26 cellular contexts compared by ENCODE assay signal in the genomic region with DNA sequence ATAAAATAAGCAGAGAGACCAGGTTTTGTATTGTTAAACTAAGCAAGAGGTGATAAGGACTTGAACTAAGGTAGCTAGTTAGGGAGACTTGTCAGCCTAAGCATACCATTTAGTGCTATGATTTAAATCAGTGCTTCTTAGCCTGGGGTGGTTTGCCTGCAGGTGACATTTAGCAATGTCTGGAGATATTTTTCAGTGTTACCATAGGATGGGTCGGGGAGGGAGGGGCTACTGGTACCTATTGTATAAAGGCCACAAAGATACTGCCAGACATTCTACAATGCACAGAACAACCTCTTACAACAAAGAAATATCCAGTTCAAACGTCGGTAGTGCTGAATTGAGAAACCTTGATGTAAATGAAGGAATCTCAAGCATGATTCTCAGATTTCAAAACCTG. TPM values are rescaled to one million over a fixed set of nuclear protein-coding genes. Genes with fewer than 3 reads are reported as not detected.
A peak's percentile ranks its signal among the peaks of the same experiment; 100 is the strongest.
DNase-seq lines count a peak whose midpoint lies in the region; ATAC-seq and TF ChIP-seq lines count a peak whose summit lies in the region.
"Had no signal": no experiment of that assay in that cellular context is flagged by ENCODE, and none has a peak within 500 bp of the region (broad histone marks: within the 10 kb centered on the region; RNA-seq: fewer than 3 reads in every experiment).

No MANE protein-coding gene starts in this region.

- H3K27me3 Mint-ChIP-seq in activated naive CD8-positive, alpha-beta T cell: no peaks in the 10 kb centered on the region
- H3K27me3 Mint-ChIP-seq in activated naive CD8-positive, alpha-beta T cell treated with anti-CD3 and anti-CD28 coated beads for 36 hours: no peaks in the 10 kb centered on the region
- H3K27me3 Mint-ChIP-seq in CD4-positive, CD25-positive, alpha-beta regulatory T cell: no peaks in the 10 kb centered on the region
- no peaks in the 10 kb centered on the region for H3K27me3 Mint-ChIP-seq in T-helper 17 cell
- H3K27me3 Mint-ChIP-seq in naive thymus-derived CD4-positive, alpha-beta T cell: no peaks in the 10 kb centered on the region

- 50 to 59% (median 58%) methylated on average over 3 of the region's 3 CpGs for WGBS in psoas muscle, 3 donors

- H3K4me3 ChIP-seq in CD4-positive, CD25-positive, alpha-beta regulatory T cell (ENCODE audit: low read depth, low read length): peak overlapping the region; percentile 35
- H3K4me3 ChIP-seq in psoas muscle: peak overlapping the region; percentile 86
- H3K4me3 ChIP-seq in naive thymus-derived CD4-positive, alpha-beta T cell (ENCODE audit: low read length): no peak overlapping the region
- H3K4me3 ChIP-seq: GM23248, MG63, PC-9, SK-N-MC had no signal

- POLR2A ChIA-PET in naive thymus-derived CD4-positive, alpha-beta T cell (lab: Charles Lee): interaction anchor here (0.7 to 8.9 kb wide), 7 partner anchors 11 to 265 kb away, joined by 3 to 96 read pairs (median 4); partner anchors contain the start of gene C1orf162

- H3K4me1 Mint-ChIP-seq in activated naive CD8-positive, alpha-beta T cell (ENCODE audit: low read depth): peaks cover 74% of the 10 kb centered on the region
- peaks cover 62% of the 10 kb centered on the region for H3K4me1 Mint-ChIP-seq in activated naive CD8-positive, alpha-beta T cell treated with anti-CD3 and anti-CD28 coated beads for 36 hours
- peaks cover 53 to 89% (median 65%) of the 10 kb centered on the region in 4 donors for H3K4me1 Mint-ChIP-seq in CD4-positive, CD25-positive, alpha-beta regulatory T cell
- peaks cover 67% of the 10 kb centered on the region for H3K4me1 Mint-ChIP-seq in T-helper 17 cell
- peaks cover 46 to 90% (median 80%) of the 10 kb centered on the region in 7 donors for H3K4me1 Mint-ChIP-seq in naive thymus-derived CD4-positive, alpha-beta T cell

- H3K4me3 Mint-ChIP-seq in activated naive CD8-positive, alpha-beta T cell: peak overlapping the region; percentile 0
- no peak overlapping the region for H3K4me3 Mint-ChIP-seq in activated naive CD8-positive, alpha-beta T cell treated with anti-CD3 and anti-CD28 coated beads for 36 hours
- peak overlapping the region in 2 of 4 donors; percentile 52 to 99 for H3K4me3 Mint-ChIP-seq in CD4-positive, CD25-positive, alpha-beta regulatory T cell
- no peak overlapping the region for H3K4me3 Mint-ChIP-seq in T-helper 17 cell
- peak overlapping the region in 5 of 10 donors; percentile 10 to 97 (median 25) for H3K4me3 Mint-ChIP-seq in naive thymus-derived CD4-positive, alpha-beta T cell
- H3K4me3 Mint-ChIP-seq: CD14-positive monocyte, H9, HFFc6 had no signal

- intact Hi-C loops in psoas muscle (cut with DNase I): no loop called here
- intact Hi-C loops in naive thymus-derived CD4-positive, alpha-beta T cell (cut with micrococcal nuclease): no loop called here

- H3K27ac ChIP-seq in CD4-positive, CD25-positive, alpha-beta regulatory T cell (ENCODE audit: insufficient read depth, low read length, poor library complexity, severe bottlenecking): no peak overlapping the region
- no peak overlapping the region for H3K27ac ChIP-seq in psoas muscle
- H3K27ac ChIP-seq in naive thymus-derived CD4-positive, alpha-beta T cell (ENCODE audit: low read depth, low read length): no peak overlapping the region
- H3K27ac ChIP-seq: GM23248, PC-9, RWPE1, SK-N-MC had no signal

- peaks cover 22% of the 10 kb centered on the region for H3K36me3 Mint-ChIP-seq in activated naive CD8-positive, alpha-beta T cell
- H3K36me3 Mint-ChIP-seq in activated naive CD8-positive, alpha-beta T cell treated with anti-CD3 and anti-CD28 coated beads for 36 hours: peaks cover 67% of the 10 kb centered on the region
- H3K36me3 Mint-ChIP-seq in CD4-positive, CD25-positive, alpha-beta regulatory T cell: peaks cover 40% of the 10 kb centered on the region
- H3K36me3 Mint-ChIP-seq in T-helper 17 cell (ENCODE audit: low read depth): peaks cover 16% of the 10 kb centered on the region
- H3K36me3 Mint-ChIP-seq in naive thymus-derived CD4-positive, alpha-beta T cell: peaks cover 12 to 59% (median 31%) of the 10 kb centered on the region in 5 donors

- no peak for DNase-seq in activated naive CD8-positive, alpha-beta T cell treated with anti-CD3 and anti-CD28 coated beads for 36 hours
- no peak for DNase-seq in CD4-positive, CD25-positive, alpha-beta regulatory T cell
- DNase-seq in T-helper 17 cell (no peak), psoas muscle (no peak)
- no peak for DNase-seq in naive thymus-derived CD4-positive, alpha-beta T cell
- DNase-seq: 8988T, COR-L47, DMS79 treated with DMSO at 0.1 percent for 48 hours, GM23248, H9, HFFc6, Kasumi-1, MG63, NCI-H1048, NCI-H1417 treated with DMSO at 0.1 percent for 48 hours, NCI-H187, NCI-H446, NCI-H526 treated with DMSO at 0.1 percent for 48 hours, PC-9, SHP77 treated with DMSO at 0.1 percent for 48 hours had no signal

- peaks cover 60% of the 10 kb centered on the region for H3K4me1 ChIP-seq in CD4-positive, CD25-positive, alpha-beta regulatory T cell (ENCODE audit: control insufficient read depth, insufficient read depth, low read length, poor library complexity, severe bottlenecking)
- peaks cover 54% of the 10 kb centered on the region for H3K4me1 ChIP-seq in psoas muscle
- peaks cover 53 to 55% of the 10 kb centered on the region in 2 donors for H3K4me1 ChIP-seq in naive thymus-derived CD4-positive, alpha-beta T cell (ENCODE audit: control insufficient read depth in 2 of 2, insufficient read depth in 2 of 2, low read length in 2 of 2)

- peaks cover 47% of the 10 kb centered on the region for H3K36me3 ChIP-seq in CD4-positive, CD25-positive, alpha-beta regulatory T cell (ENCODE audit: control insufficient read depth, insufficient read depth, low read length)
- H3K36me3 ChIP-seq in psoas muscle (ENCODE audit: insufficient read depth in 1 of 2, low read depth in 1 of 2): peaks cover 9 to 49% of the 10 kb centered on the region in 2 donors
- H3K36me3 ChIP-seq in naive thymus-derived CD4-positive, alpha-beta T cell (ENCODE audit: control insufficient read depth in 2 of 3, insufficient read depth in 3 of 3, low read length in 3 of 3): peaks cover 0 to 45% (median 11%) of the 10 kb centered on the region in 3 experiments

- TF ChIP-seq CTCF in psoas muscle (IDR thresholded peaks at IDR 0.05): no peak

- no peaks in the 10 kb centered on the region for H3K9me3 Mint-ChIP-seq in activated naive CD8-positive, alpha-beta T cell (ENCODE audit: low read depth)
- H3K9me3 Mint-ChIP-seq in activated naive CD8-positive, alpha-beta T cell treated with anti-CD3 and anti-CD28 coated beads for 36 hours: no peaks in the 10 kb centered on the region
- H3K9me3 Mint-ChIP-seq in CD4-positive, CD25-positive, alpha-beta regulatory T cell: no peaks in the 10 kb centered on the region
- H3K9me3 Mint-ChIP-seq in naive thymus-derived CD4-positive, alpha-beta T cell: peaks cover 0 to 6% (median 0%) of the 10 kb centered on the region in 11 donors
- H3K9me3 Mint-ChIP-seq: H9, HFFc6 had no signal

- no peak for ATAC-seq in CD4-positive, CD25-positive, alpha-beta regulatory T cell (ENCODE audit: low read depth in 2 of 2)
- ATAC-seq in T-helper 17 cell (no peak), psoas muscle (no peak), HG02571 (IDR thresholded peaks at IDR 0.05; ENCODE audit: unreplicated experiment) (no peak)
- ATAC-seq in naive thymus-derived CD4-positive, alpha-beta T cell: no peak

- no peaks in the 10 kb centered on the region for H3K9me3 ChIP-seq in CD4-positive, CD25-positive, alpha-beta regulatory T cell (ENCODE audit: control insufficient read depth in 2 of 2, low read length in 2 of 2)
- H3K9me3 ChIP-seq in T-helper 17 cell (ENCODE audit: control insufficient read depth, low read length, poor library complexity, severe bottlenecking) (no peaks in the 10 kb centered on the region), psoas muscle (no peaks in the 10 kb centered on the region)
- no peaks in the 10 kb centered on the region for H3K9me3 ChIP-seq in naive thymus-derived CD4-positive, alpha-beta T cell (ENCODE audit: control insufficient read depth in 2 of 3, low read length in 3 of 3)
- H3K9me3 ChIP-seq: MG63 had no signal

- CTCF ChIA-PET in naive thymus-derived CD4-positive, alpha-beta T cell (lab: Charles Lee): interaction anchor here (0.5 to 2.6 kb wide), 6 partner anchors 13 to 1249 kb away, joined by 3 to 11 read pairs (median 4); partner anchors contain the start of gene C1orf162

- H3K27ac Mint-ChIP-seq in activated naive CD8-positive, alpha-beta T cell: peak overlapping the region; percentile 10
- H3K27ac Mint-ChIP-seq in activated naive CD8-positive, alpha-beta T cell treated with anti-CD3 and anti-CD28 coated beads for 36 hours: no peak overlapping the region
- peak overlapping the region in 1 of 3 donors; percentile 58 for H3K27ac Mint-ChIP-seq in CD4-positive, CD25-positive, alpha-beta regulatory T cell
- peak overlapping the region; percentile 100 for H3K27ac Mint-ChIP-seq in T-helper 17 cell
- peak overlapping the region in 2 of 9 donors; percentile 3 to 60 for H3K27ac Mint-ChIP-seq in naive thymus-derived CD4-positive, alpha-beta T cell
- H3K27ac Mint-ChIP-seq: HFFc6 had no signal

- H3K27me3 ChIP-seq in CD4-positive, CD25-positive, alpha-beta regulatory T cell (ENCODE audit: control insufficient read depth, insufficient read depth, low read length): no peaks in the 10 kb centered on the region
- H3K27me3 ChIP-seq in psoas muscle (ENCODE audit: insufficient read depth in 3 of 3, low read length in 2 of 3): no peaks in the 10 kb centered on the region
- H3K27me3 ChIP-seq in naive thymus-derived CD4-positive, alpha-beta T cell (ENCODE audit: control insufficient read depth in 2 of 2, insufficient read depth in 2 of 2, low read length in 2 of 2): no peaks in the 10 kb centered on the region
- H3K27me3 ChIP-seq: MG63 had no signal

RNA-seq across cellular contexts. Expression of gene ATP5PB, which starts 3.3 kb away (rescaled TPM):
- 100 to 1,000 TPM; 407 to 419 TPM for total RNA-seq in activated naive CD8-positive, alpha-beta T cell treated with anti-CD3 and anti-CD28 coated beads for 36 hours
- 85.1 TPM for total RNA-seq in CD4-positive, CD25-positive, alpha-beta regulatory T cell
- 100 to 1,000 TPM; 431 to 569 (median 496) TPM for polyA plus RNA-seq in CD4-positive, CD25-positive, alpha-beta regulatory T cell
- total RNA-seq in T-helper 17 cell: 100 to 1,000 TPM in 1 of 2 donors, 10 to 100 TPM in 1; 86.1 to 101 TPM
- 100 to 1,000 TPM; 272 to 484 (median 398) TPM for total RNA-seq in psoas muscle
- 100 to 1,000 TPM; 378 to 649 (median 465) TPM for polyA plus RNA-seq in psoas muscle
- total RNA-seq in naive thymus-derived CD4-positive, alpha-beta T cell: 100 to 1,000 TPM in 2 of 5 experiments, 10 to 100 TPM in 3; 64.9 to 298 (median 98.7) TPM
- polyA plus RNA-seq in naive thymus-derived CD4-positive, alpha-beta T cell: 100 to 1,000 TPM; 280 to 437 TPM

RNA-seq across cellular contexts. Expression of gene WDR77, which starts 3.5 kb away (rescaled TPM):
- total RNA-seq in activated naive CD8-positive, alpha-beta T cell treated with anti-CD3 and anti-CD28 coated beads for 36 hours: 10 to 100 TPM; 77.4 to 79.7 TPM
- total RNA-seq in CD4-positive, CD25-positive, alpha-beta regulatory T cell: 15.7 TPM
- polyA plus RNA-seq in CD4-positive, CD25-positive, alpha-beta regulatory T cell: 10 to 100 TPM; 31.7 to 36.9 (median 34.7) TPM
- total RNA-seq in T-helper 17 cell: 10 to 100 TPM; 17.6 to 19.5 TPM
- 10 to 100 TPM; 35.3 to 48.2 (median 42.9) TPM for total RNA-seq in psoas muscle
- polyA plus RNA-seq in psoas muscle: 100 to 1,000 TPM in 1 of 3 donors, 10 to 100 TPM in 2; 36.7 to 103 (median 62.7) TPM
- 10 to 100 TPM; 20.7 to 39.9 (median 29.5) TPM for total RNA-seq in naive thymus-derived CD4-positive, alpha-beta T cell
- polyA plus RNA-seq in naive thymus-derived CD4-positive, alpha-beta T cell: 10 to 100 TPM; 42.4 to 44.7 TPM

RNA-seq across cellular contexts. Expression of gene C1orf162, which starts 21.2 kb away (rescaled TPM):
- total RNA-seq in activated naive CD8-positive, alpha-beta T cell treated with anti-CD3 and anti-CD28 coated beads for 36 hours: 1 to 10 TPM; 3.6 to 3.8 TPM
- 22.4 TPM for total RNA-seq in CD4-positive, CD25-positive, alpha-beta regulatory T cell
- 100 to 1,000 TPM in 1 of 4 donors, 10 to 100 TPM in 3; 45.4 to 111 (median 65.8) TPM for polyA plus RNA-seq in CD4-positive, CD25-positive, alpha-beta regulatory T cell
- 10 to 100 TPM; 31.3 to 50.8 TPM for total RNA-seq in T-helper 17 cell
- 1 to 10 TPM; 3.6 to 8.5 (median 6.3) TPM for total RNA-seq in psoas muscle
- polyA plus RNA-seq in psoas muscle: 1 to 10 TPM; 3.8 to 9.9 (median 4.1) TPM
- 100 to 1,000 TPM in 2 of 5 experiments, 10 to 100 TPM in 3; 15.3 to 117 (median 95.2) TPM for total RNA-seq in naive thymus-derived CD4-positive, alpha-beta T cell
- 100 to 1,000 TPM; 330 to 407 TPM for polyA plus RNA-seq in naive thymus-derived CD4-positive, alpha-beta T cell
- total RNA-seq: GM23248, H9 had no signal

RNA-seq across cellular contexts. Expression of gene OVGP1, which starts 25.0 kb away (rescaled TPM):
- total RNA-seq in activated naive CD8-positive, alpha-beta T cell treated with anti-CD3 and anti-CD28 coated beads for 36 hours: under 1 TPM; 0.56 to 0.74 TPM
- total RNA-seq in CD4-positive, CD25-positive, alpha-beta regulatory T cell: 6.7 TPM
- polyA plus RNA-seq in CD4-positive, CD25-positive, alpha-beta regulatory T cell: under 1 TPM in 3 of 4 donors, not detected in 1; 0.21 to 0.47 (median 0.23) TPM
- total RNA-seq in T-helper 17 cell (1 to 10 TPM; 7.5 to 10.0 TPM), psoas muscle (under 1 TPM; 0.25 to 0.64 (median 0.54) TPM)
- under 1 TPM; 0.25 to 0.39 (median 0.28) TPM for polyA plus RNA-seq in psoas muscle
- 10 to 100 TPM in 1 of 5 experiments, 1 to 10 TPM in 3, under 1 TPM in 1; 0.68 to 12.5 (median 8.4) TPM for total RNA-seq in naive thymus-derived CD4-positive, alpha-beta T cell
- 1 to 10 TPM in 1 of 2 donors, under 1 TPM in 1; 0.38 to 1.6 TPM for polyA plus RNA-seq in naive thymus-derived CD4-positive, alpha-beta T cell
- total RNA-seq: G401 had no signal

RNA-seq across cellular contexts. Expression of gene ADORA3, which starts 50.9 kb away (rescaled TPM):
- not detected for total RNA-seq in activated naive CD8-positive, alpha-beta T cell treated with anti-CD3 and anti-CD28 coated beads for 36 hours
- not detected for total RNA-seq in CD4-positive, CD25-positive, alpha-beta regulatory T cell
- polyA plus RNA-seq in CD4-positive, CD25-positive, alpha-beta regulatory T cell: not detected
- not detected for total RNA-seq in T-helper 17 cell
- total RNA-seq in psoas muscle: 1 to 10 TPM in 3 of 4 donors, under 1 TPM in 1; 0.71 to 2.1 (median 2.0) TPM
- 1 to 10 TPM in 1 of 3 donors, under 1 TPM in 2; 0.45 to 1.2 (median 0.69) TPM for polyA plus RNA-seq in psoas muscle
- 1 to 10 TPM in 2 of 5 experiments, under 1 TPM in 1, not detected in 2; 0.66 to 1.6 (median 1.0) TPM for total RNA-seq in naive thymus-derived CD4-positive, alpha-beta T cell
- not detected for polyA plus RNA-seq in naive thymus-derived CD4-positive, alpha-beta T cell
- total RNA-seq: G401, GM23248, H9, HFFc6, PC-9 had no signal
- polyA plus RNA-seq: GM23248 had no signal
